ENCODE assay signal across 1 cellular context in genomic region chr7:103636153-103636552, GRCh38.
A peak's percentile ranks its signal among the peaks of the same experiment; 100 is the strongest.
TF ChIP-seq lines count a peak whose summit lies in the region.

No MANE protein-coding gene starts in this region.

TF ChIP-seq in K562, 482 proteins besides CTCF, POLR2A, EP300 and RAD21 (continued from another document):
- TF ChIP-seq REST (CRISPR knock-in tag; IDR thresholded peaks at IDR 0.05; ENCODE audit: low read depth) (peak; percentile 64; the same call in 1 of the 2 replicates), VEZF1 (CRISPR knock-in tag; IDR thresholded peaks at IDR 0.05) (no peak), NR3C1 (CRISPR knock-in tag; IDR thresholded peaks at IDR 0.05) (no peak), TFAM (CRISPR knock-in tag; conservative IDR thresholded peaks at IDR 0.05) (no peak), STAG1 (CRISPR knock-in tag; IDR thresholded peaks at IDR 0.05; ENCODE audit: borderline replicate concordance) (no peak), ZHX1 (conservative IDR thresholded peaks at IDR 0.05; ENCODE audit: low read length) (no peak), MIER1 (IDR thresholded peaks at IDR 0.05; ENCODE audit: low read depth) (peak; percentile 86), GABPA (tag; conservative IDR thresholded peaks at IDR 0.05; ENCODE audit: low read depth) (no peak), HNRNPUL1 (IDR thresholded peaks at IDR 0.05; ENCODE audit: low read length) (no peak), GTF3C2 (IDR thresholded peaks at IDR 0.05; ENCODE audit: borderline replicate concordance, extremely low read depth, insufficient read length) (no peak), TFE3 (CRISPR knock-in tag; IDR thresholded peaks at IDR 0.05) (no peak), EHMT2 (IDR thresholded peaks at IDR 0.05) (peak; percentile 93), ZNF324 (CRISPR knock-in tag; IDR thresholded peaks at IDR 0.05) (no peak), CBX8 (IDR thresholded peaks at IDR 0.05; ENCODE audit: borderline replicate concordance, extremely low read depth, low read depth, low read length, poor library complexity, severe bottlenecking) (no peak), CTBP1 (IDR thresholded peaks at IDR 0.05; ENCODE audit: borderline replicate concordance) (no peak)
